8 cellular contexts compared by ENCODE assay signal in genomic region chr19:16062789-16063188, GRCh38. TPM values are rescaled to one million over a fixed set of nuclear protein-coding genes. Genes with fewer than 3 reads are reported as not detected.
DNase-seq lines count a peak whose midpoint lies in the region; ATAC-seq, FAIRE-seq and TF ChIP-seq lines count a peak whose summit lies in the region.

No MANE protein-coding gene starts in this region.

- peak; percentile 96 for FAIRE-seq in GM18507 (lab: Jason Lieb, UNC)

- POLR2A ChIA-PET in AG04449 (lab: Yijun Ruan, JAX): interaction anchor here (0.7 to 1.3 kb wide), 2 partner anchors 14 to 33 kb away, joined by 3 to 4 read pairs; partner anchors contain the start of gene TPM4

- no peaks in the 10 kb centered on the region for H3K36me3 ChIP-seq in SJCRH30

- TF ChIP-seq CTCF in AG04449 (IDR thresholded peaks at IDR 0.05; ENCODE audit: insufficient read depth, low read length, missing control alignments): peak; percentile 84

- CTCF ChIA-PET in AG04449 (lab: Yijun Ruan, JAX): interaction anchor here (1.1 to 5.1 kb wide), 16 partner anchors 9 to 140 kb away, joined by 3 to 45 read pairs (median 4); partner anchors contain the start of genes FAM32A and TPM4

- no peak overlapping the region for H3K27ac ChIP-seq in SJCRH30

- DNase-seq in AG04449 (ENCODE audit: low read depth, low spot score) (no peak), GM18507 (ENCODE audit: extremely low spot score, insufficient read length, low read depth) (no peak), SJCRH30 (peak; percentile 57 to 82), left ventricle myocardium superior (peak; percentile 66)
- peak; percentile 24 to 64 (median 54) for DNase-seq in activated naive CD4-positive, alpha-beta T cell (lab: John Stamatoyannopoulos, UW)
- DNase-seq in stimulated activated CD4-positive, alpha-beta T cell treated with anti-CD3 and anti-CD28 coated beads, Interleukin-2, amount 100 ng/mL, for 24 hours: peak; percentile 79 to 80

- H3K4me3 ChIP-seq in AG04449 (ENCODE audit: low read depth, low read length) (no peak overlapping the region), SJCRH30 (no peak overlapping the region)

- intact Hi-C loops in left ventricle myocardium superior (cut with micrococcal nuclease): no loop called here

- no peaks in the 10 kb centered on the region for H3K4me1 ChIP-seq in SJCRH30

- no peak for ATAC-seq in left ventricle myocardium superior
- ATAC-seq in HG02678 (IDR thresholded peaks at IDR 0.05; ENCODE audit: unreplicated experiment): no peak
- ATAC-seq in HG03045 (IDR thresholded peaks at IDR 0.05; ENCODE audit: unreplicated experiment): no peak

- no peaks in the 10 kb centered on the region; the same call in 1 of the 2 replicates for H3K27me3 ChIP-seq in SJCRH30

- H3K9me3 ChIP-seq in SJCRH30 (replicated peaks): 0 out of 2 replicates have a peak, but pooled peaks cover 10% of the 10 kb centered on the region

RNA-seq across cellular contexts. Expression of gene TPM4, which starts 13.5 kb away (rescaled TPM):
- total RNA-seq in SJCRH30 (2014; rRNA removed; shearing (Covaris generic)): 408 and 419 TPM in 2 replicates
- 72.6 TPM for total RNA-seq in left ventricle myocardium superior

RNA-seq across cellular contexts. Expression of gene RAB8A, which starts 48.9 kb away (rescaled TPM):
- 102 and 104 TPM in 2 replicates for total RNA-seq in SJCRH30 (2014; rRNA removed; shearing (Covaris generic))
- total RNA-seq in left ventricle myocardium superior: 16.4 TPM

Comparison
In these comparisons a context has a peak if more than half of its experiments do, and no peak if none do; other contexts are left out.
1. DNase-seq: peak in SJCRH30 (2 of 2), activated naive CD4-positive, alpha-beta T cell (4 of 4), left ventricle myocardium superior (single experiment) and stimulated activated CD4-positive, alpha-beta T cell treated with anti-CD3 and anti-CD28 coated beads, Interleukin-2, amount 100 ng/mL, for 24 hours (2 of 2); none in AG04449 (single experiment) and GM18507 (single experiment).